In the genomic region with DNA sequence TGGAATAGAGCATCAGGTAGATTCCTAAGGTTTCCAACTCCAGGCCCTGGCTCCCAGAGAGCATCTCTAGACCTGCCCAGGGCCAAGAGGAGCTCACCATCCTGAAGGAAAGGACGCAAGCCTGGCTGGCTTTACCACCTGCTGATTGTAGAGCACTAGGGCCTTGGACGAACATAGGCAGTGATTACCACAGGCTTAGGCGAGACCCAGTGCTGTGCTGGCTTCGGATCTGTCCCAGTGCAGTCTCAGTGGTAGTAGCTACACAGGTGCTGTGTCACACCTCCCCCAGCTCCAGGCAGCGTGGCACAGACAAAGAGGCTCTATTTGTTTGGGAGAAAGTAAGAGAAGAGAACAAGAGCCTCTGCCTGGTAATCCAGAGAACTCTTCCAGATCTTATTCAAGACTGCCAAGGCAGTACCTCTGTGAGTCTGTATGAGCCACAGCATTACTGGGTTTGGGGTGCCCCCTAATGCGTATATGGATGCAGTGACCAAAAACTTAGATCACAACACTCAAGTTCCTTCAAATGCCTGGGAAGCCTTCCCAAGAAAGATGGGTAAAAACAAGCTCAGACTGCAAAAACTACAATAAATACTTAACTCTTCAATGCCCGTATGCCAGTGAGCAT, we compare ENCODE assay signal across 8 cellular contexts. TPM values are rescaled to one million over a fixed set of nuclear protein-coding genes. Genes with fewer than 3 reads are reported as not detected.
A peak's percentile ranks its signal among the peaks of the same experiment; 100 is the strongest.
DNase-seq lines count a peak whose midpoint lies in the region; ATAC-seq and TF ChIP-seq lines count a peak whose summit lies in the region.

No MANE protein-coding gene starts in this region.

- BruUV-seq in PC-9 (replicated peaks; lab: Mats Ljungman, UMichigan), result no TSS peak

- TF ChIP-seq CTCF in GM12872 (IDR thresholded peaks at IDR 0.05; ENCODE audit: insufficient read depth, low read depth, low read length) (peak; percentile 52), PC-9 (conservative IDR thresholded peaks at IDR 0.05) (peak; percentile 31)

- no peak overlapping the region for H2BK15ac ChIP-seq in neuronal stem cell (ENCODE audit: low read length)

- no peak overlapping the region for H2BK120ac ChIP-seq in neuronal stem cell (ENCODE audit: low read depth, low read length)

- no peak overlapping the region for H4K8ac ChIP-seq in neuronal stem cell (ENCODE audit: low read depth, low read length)

- no peak overlapping the region for H2BK5ac ChIP-seq in neuronal stem cell (ENCODE audit: low read length)

- H2AFZ ChIP-seq in PC-9 (no peak overlapping the region), neuronal stem cell (ENCODE audit: low read length) (no peak overlapping the region)

- H4K20me1 ChIP-seq in PC-9 (ENCODE audit: insufficient read depth), result no peaks in the 10 kb centered on the region

- CTCF ChIA-PET in PC-9 (lab: Charles Lee), result no interaction called here

- H3K4ac ChIP-seq in neuronal stem cell (ENCODE audit: low read length), result no peak overlapping the region

- H3K4me2 ChIP-seq in PC-9, result no peak overlapping the region
- no peak overlapping the region for H3K4me2 ChIP-seq in neuronal stem cell (ENCODE audit: insufficient read depth, low read length, poor library complexity, severe bottlenecking)

- H3F3A ChIP-seq in PC-9 (ENCODE audit: insufficient read depth, low read depth), result peaks cover 3% of the 10 kb centered on the region; the same call in 1 of the 2 replicates

- no peaks in the 10 kb centered on the region for H3K9me2 ChIP-seq in PC-9 (ENCODE audit: insufficient read depth)

- H2BK12ac ChIP-seq in neuronal stem cell (ENCODE audit: low read length), result no peak overlapping the region

- WGBS in neuronal stem cell (ENCODE audit: extremely low coverage in 2 of 2, insufficient read length in 2 of 2, insufficient replicate concordance in 1 of 2), 2 donors, result no CpG with 5 or more reads among the region's 7 CpGs

- H3K9ac ChIP-seq in neuronal stem cell (ENCODE audit: low read depth, low read length, poor library complexity), result no peak overlapping the region

- H3K4me3 ChIP-seq in PC-9, result no peak overlapping the region
- H3K4me3 ChIP-seq in neuronal stem cell (ENCODE audit: low read length in 2 of 2), result no peak overlapping the region

- H3K27me3 ChIP-seq in PC-9 (ENCODE audit: insufficient read depth, low read depth), result no peaks in the 10 kb centered on the region; the same call in 1 of the 2 replicates
- H3K27me3 ChIP-seq in neuronal stem cell (ENCODE audit: control insufficient read depth in 3 of 3, insufficient read depth in 3 of 3, low read depth in 1 of 3, low read length in 3 of 3), result peaks cover 0 to 5% (median 0%) of the 10 kb centered on the region in 3 experiments

- no peaks in the 10 kb centered on the region for H3K79me2 ChIP-seq in PC-9 (ENCODE audit: low read depth)

- H3K79me1 ChIP-seq in neuronal stem cell (ENCODE audit: low read depth, low read length), result no peaks in the 10 kb centered on the region

- H3K14ac ChIP-seq in neuronal stem cell (ENCODE audit: low read length), result no peak overlapping the region

- H3K27ac ChIP-seq in PC-9, result no peak overlapping the region
- no peak overlapping the region for H3K27ac ChIP-seq in neuronal stem cell (replicated peaks; ENCODE audit: low read length)

- H3K23ac ChIP-seq in neuronal stem cell (ENCODE audit: low read depth, low read length, poor library complexity), result no peak overlapping the region

- H3K4me1 ChIP-seq in PC-9 (replicated peaks; ENCODE audit: insufficient read depth) (peaks cover 9% of the 10 kb centered on the region), neuronal stem cell (ENCODE audit: control insufficient read depth in 2 of 2, insufficient read depth in 1 of 2, low read depth in 1 of 2, low read length in 2 of 2) (no peaks in the 10 kb centered on the region)

- H3K9me3 ChIP-seq in PC-9 (ENCODE audit: insufficient read depth, low read depth) (no peaks in the 10 kb centered on the region), neuronal stem cell (replicated peaks in 1 of 2; ENCODE audit: control insufficient read depth in 2 of 2, insufficient read depth in 1 of 2, low read depth in 1 of 2, low read length in 2 of 2) (peaks cover 0 to 2% of the 10 kb centered on the region in 2 donors)

- H3K18ac ChIP-seq in neuronal stem cell (ENCODE audit: low read length), result peak overlapping the region; percentile 46

- H3K36me3 ChIP-seq in PC-9 (ENCODE audit: low read depth), result no peaks in the 10 kb centered on the region
- H3K36me3 ChIP-seq in neuronal stem cell (replicated peaks in 1 of 2; ENCODE audit: control insufficient read depth in 2 of 2, insufficient read depth in 2 of 2, low read length in 2 of 2), result no peaks in the 10 kb centered on the region

- POLR2A ChIA-PET in PC-9 (lab: Charles Lee; ENCODE audit: unreplicated experiment), result interaction anchor here (0.6 kb wide), 1 partner anchor 404 kb away, joined by 3 read pairs; no protein-coding TSS in a partner anchor

- no peak for DNase-seq in PC-9
- DNase-seq in cerebellar cortex (ENCODE audit: low spot score), result peak; percentile 65
- no peak for DNase-seq in neuronal stem cell (ENCODE audit: low spot score)
- DNase-seq in NCI-H1092 (lab: John Stamatoyannopoulos, UW), result no peak

- intact Hi-C loops in PC-9 (cut with micrococcal nuclease; ENCODE audit: unreplicated experiment), result loop anchor here (1.0 kb wide), 1 partner anchor 188 kb away; no protein-coding TSS in a partner anchor

- no peak for ATAC-seq in HG03432 (IDR thresholded peaks at IDR 0.05; ENCODE audit: unreplicated experiment)
- ATAC-seq in HG02852 (IDR thresholded peaks at IDR 0.05; ENCODE audit: unreplicated experiment), result no peak
- ATAC-seq in HG03280 (IDR thresholded peaks at IDR 0.05; ENCODE audit: unreplicated experiment), result no peak

- H4K91ac ChIP-seq in neuronal stem cell (ENCODE audit: low read depth, low read length, poor library complexity), result no peak overlapping the region

- no peak overlapping the region for H2AK5ac ChIP-seq in neuronal stem cell (ENCODE audit: low read depth, low read length)

RNA-seq across cellular contexts. Expression of a gene that starts 25.4 kb away (rescaled TPM):
- total RNA-seq in PC-9 (2021), result 2.5 and 5.2 TPM in 2 replicates
- 2.1 TPM for polyA plus RNA-seq in neuronal stem cell (2013, experiment 1 of 2)
- 1.6 TPM for polyA plus RNA-seq in neuronal stem cell (2013, experiment 2 of 2)

RNA-seq across cellular contexts. Expression of a gene that starts 43.1 kb away (rescaled TPM):
- 6.7 and 7.8 TPM in 2 replicates for total RNA-seq in PC-9 (2021)
- 42.3 TPM for polyA plus RNA-seq in neuronal stem cell (2013, experiment 1 of 2)
- 41.6 TPM for polyA plus RNA-seq in neuronal stem cell (2013, experiment 2 of 2)
